1 cellular context compared by ENCODE assay signal in the genomic region with DNA sequence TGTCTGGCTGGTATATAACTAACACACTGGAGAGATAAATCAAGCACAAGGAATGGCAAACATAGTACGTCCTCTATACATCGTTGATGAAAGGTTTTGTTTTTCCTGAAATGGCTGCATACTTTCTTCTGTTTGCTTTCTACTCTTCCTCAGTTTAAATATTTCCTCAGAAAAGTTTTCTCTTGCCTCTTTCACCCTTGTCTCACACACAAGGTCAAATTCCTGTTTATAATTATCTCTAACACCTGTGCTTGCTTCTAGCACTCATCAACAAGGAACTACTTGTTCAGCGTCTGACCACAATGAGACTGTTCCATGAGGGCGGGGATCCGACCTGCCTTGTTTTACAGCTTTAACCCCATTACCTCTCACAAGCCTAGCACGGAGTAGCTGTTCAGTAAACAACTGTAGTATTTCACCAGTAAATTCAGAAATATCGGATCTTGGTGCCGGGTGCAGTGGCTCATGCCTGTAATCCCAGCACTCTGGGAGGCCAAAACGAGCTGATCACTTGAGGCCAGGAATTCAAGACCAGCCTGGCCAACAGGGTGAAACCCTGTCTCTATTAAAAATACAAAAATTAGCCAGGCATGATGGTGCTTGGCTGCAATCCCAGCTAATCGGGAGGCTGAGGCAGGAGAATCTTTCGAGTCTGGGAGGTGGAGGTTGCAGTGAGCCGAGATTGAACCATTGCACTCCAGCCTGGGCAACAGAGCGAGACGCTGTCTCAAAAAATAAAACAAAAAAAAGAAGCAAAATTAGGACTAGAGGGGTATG.
TF ChIP-seq lines count a peak whose summit lies in the region.

No MANE protein-coding gene starts in this region.

TF ChIP-seq in HepG2, 621 proteins besides CTCF, POLR2A, EP300 and RAD21 (continued from another document and continues in another):
- peak; percentile 43; the same call in 1 of the 2 replicates for TF ChIP-seq FOXK2 (IDR thresholded peaks at IDR 0.05)
- TF ChIP-seq, protein P1, sequence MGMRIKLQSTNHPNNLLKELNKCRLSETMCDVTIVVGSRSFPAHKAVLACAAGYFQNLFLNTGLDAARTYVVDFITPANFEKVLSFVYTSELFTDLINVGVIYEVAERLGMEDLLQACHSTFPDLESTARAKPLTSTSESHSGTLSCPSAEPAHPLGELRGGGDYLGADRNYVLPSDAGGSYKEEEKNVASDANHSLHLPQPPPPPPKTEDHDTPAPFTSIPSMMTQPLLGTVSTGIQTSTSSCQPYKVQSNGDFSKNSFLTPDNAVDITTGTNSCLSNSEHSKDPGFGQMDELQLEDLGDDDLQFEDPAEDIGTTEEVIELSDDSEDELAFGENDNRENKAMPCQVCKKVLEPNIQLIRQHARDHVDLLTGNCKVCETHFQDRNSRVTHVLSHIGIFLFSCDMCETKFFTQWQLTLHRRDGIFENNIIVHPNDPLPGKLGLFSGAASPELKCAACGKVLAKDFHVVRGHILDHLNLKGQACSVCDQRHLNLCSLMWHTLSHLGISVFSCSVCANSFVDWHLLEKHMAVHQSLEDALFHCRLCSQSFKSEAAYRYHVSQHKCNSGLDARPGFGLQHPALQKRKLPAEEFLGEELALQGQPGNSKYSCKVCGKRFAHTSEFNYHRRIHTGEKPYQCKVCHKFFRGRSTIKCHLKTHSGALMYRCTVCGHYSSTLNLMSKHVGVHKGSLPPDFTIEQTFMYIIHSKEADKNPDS (CRISPR knock-in tag; IDR thresholded peaks at IDR 0.05): no peak; the same call in 1 of the 2 replicates
- TF ChIP-seq PAWR (CRISPR knock-in tag; IDR thresholded peaks at IDR 0.05; ENCODE audit: borderline replicate concordance): no peak
- no peak for TF ChIP-seq YEATS4 (CRISPR knock-in tag; IDR thresholded peaks at IDR 0.05; ENCODE audit: borderline replicate concordance)
- no peak for TF ChIP-seq MIER3 (CRISPR knock-in tag; IDR thresholded peaks at IDR 0.05; ENCODE audit: borderline replicate concordance)
- TF ChIP-seq ZNF552 (CRISPR knock-in tag; IDR thresholded peaks at IDR 0.05; ENCODE audit: borderline replicate concordance): no peak
- TF ChIP-seq, protein P2, sequence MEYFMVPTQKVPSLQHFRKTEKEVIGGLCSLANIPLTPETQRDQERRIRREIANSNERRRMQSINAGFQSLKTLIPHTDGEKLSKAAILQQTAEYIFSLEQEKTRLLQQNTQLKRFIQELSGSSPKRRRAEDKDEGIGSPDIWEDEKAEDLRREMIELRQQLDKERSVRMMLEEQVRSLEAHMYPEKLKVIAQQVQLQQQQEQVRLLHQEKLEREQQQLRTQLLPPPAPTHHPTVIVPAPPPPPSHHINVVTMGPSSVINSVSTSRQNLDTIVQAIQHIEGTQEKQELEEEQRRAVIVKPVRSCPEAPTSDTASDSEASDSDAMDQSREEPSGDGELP (IDR thresholded peaks at IDR 0.05; ENCODE audit: borderline replicate concordance, low read depth): peak; percentile 66; the same call in 1 of the 2 replicates
- TF ChIP-seq AGO2 (optimal IDR thresholded peaks at IDR 0.05; ENCODE audit: low read depth, low read length): no peak
- peak; percentile 33; the same call in 1 of the 2 replicates for TF ChIP-seq ZNF788 (CRISPR knock-in tag; IDR thresholded peaks at IDR 0.05; ENCODE audit: borderline replicate concordance)
- TF ChIP-seq ZNF354B (CRISPR knock-in tag; IDR thresholded peaks at IDR 0.05): 0 out of 2 replicates have a peak, but pooled peaks have one; percentile 52
- no peak for TF ChIP-seq PHB2 (IDR thresholded peaks at IDR 0.05; ENCODE audit: partially characterized antibody)
- TF ChIP-seq NONO (IDR thresholded peaks at IDR 0.05): no peak
- peak; percentile 63 for TF ChIP-seq NONO (CRISPR knock-in tag; conservative IDR thresholded peaks at IDR 0.05)
- no peak for TF ChIP-seq MXD4 (CRISPR knock-in tag; IDR thresholded peaks at IDR 0.05)
- TF ChIP-seq, protein P3, sequence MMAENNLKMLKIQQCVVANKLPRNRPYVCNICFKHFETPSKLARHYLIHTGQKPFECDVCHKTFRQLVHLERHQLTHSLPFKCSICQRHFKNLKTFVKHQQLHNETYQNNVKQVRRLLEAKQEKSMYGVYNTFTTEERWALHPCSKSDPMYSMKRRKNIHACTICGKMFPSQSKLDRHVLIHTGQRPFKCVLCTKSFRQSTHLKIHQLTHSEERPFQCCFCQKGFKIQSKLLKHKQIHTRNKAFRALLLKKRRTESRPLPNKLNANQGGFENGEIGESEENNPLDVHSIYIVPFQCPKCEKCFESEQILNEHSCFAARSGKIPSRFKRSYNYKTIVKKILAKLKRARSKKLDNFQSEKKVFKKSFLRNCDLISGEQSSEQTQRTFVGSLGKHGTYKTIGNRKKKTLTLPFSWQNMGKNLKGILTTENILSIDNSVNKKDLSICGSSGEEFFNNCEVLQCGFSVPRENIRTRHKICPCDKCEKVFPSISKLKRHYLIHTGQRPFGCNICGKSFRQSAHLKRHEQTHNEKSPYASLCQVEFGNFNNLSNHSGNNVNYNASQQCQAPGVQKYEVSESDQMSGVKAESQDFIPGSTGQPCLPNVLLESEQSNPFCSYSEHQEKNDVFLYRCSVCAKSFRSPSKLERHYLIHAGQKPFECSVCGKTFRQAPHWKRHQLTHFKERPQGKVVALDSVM (CRISPR knock-in tag; IDR thresholded peaks at IDR 0.05): peak; percentile 81
- TF ChIP-seq, protein P4, sequence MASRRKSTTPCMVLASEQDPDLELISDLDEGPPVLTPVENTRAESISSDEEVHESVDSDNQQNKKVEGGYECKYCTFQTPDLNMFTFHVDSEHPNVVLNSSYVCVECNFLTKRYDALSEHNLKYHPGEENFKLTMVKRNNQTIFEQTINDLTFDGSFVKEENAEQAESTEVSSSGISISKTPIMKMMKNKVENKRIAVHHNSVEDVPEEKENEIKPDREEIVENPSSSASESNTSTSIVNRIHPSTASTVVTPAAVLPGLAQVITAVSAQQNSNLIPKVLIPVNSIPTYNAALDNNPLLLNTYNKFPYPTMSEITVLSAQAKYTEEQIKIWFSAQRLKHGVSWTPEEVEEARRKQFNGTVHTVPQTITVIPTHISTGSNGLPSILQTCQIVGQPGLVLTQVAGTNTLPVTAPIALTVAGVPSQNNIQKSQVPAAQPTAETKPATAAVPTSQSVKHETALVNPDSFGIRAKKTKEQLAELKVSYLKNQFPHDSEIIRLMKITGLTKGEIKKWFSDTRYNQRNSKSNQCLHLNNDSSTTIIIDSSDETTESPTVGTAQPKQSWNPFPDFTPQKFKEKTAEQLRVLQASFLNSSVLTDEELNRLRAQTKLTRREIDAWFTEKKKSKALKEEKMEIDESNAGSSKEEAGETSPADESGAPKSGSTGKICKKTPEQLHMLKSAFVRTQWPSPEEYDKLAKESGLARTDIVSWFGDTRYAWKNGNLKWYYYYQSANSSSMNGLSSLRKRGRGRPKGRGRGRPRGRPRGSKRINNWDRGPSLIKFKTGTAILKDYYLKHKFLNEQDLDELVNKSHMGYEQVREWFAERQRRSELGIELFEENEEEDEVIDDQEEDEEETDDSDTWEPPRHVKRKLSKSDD (CRISPR knock-in tag; IDR thresholded peaks at IDR 0.05; ENCODE audit: low read depth): no peak
- TF ChIP-seq, protein P5, sequence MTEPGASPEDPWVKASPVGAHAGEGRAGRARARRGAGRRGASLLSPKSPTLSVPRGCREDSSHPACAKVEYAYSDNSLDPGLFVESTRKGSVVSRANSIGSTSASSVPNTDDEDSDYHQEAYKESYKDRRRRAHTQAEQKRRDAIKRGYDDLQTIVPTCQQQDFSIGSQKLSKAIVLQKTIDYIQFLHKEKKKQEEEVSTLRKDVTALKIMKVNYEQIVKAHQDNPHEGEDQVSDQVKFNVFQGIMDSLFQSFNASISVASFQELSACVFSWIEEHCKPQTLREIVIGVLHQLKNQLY (CRISPR knock-in tag; IDR thresholded peaks at IDR 0.05): 0 out of 2 replicates have a peak, but pooled peaks have one; percentile 53
- TF ChIP-seq MBNL3 (CRISPR knock-in tag; conservative IDR thresholded peaks at IDR 0.05): no peak
- TF ChIP-seq, protein P6, sequence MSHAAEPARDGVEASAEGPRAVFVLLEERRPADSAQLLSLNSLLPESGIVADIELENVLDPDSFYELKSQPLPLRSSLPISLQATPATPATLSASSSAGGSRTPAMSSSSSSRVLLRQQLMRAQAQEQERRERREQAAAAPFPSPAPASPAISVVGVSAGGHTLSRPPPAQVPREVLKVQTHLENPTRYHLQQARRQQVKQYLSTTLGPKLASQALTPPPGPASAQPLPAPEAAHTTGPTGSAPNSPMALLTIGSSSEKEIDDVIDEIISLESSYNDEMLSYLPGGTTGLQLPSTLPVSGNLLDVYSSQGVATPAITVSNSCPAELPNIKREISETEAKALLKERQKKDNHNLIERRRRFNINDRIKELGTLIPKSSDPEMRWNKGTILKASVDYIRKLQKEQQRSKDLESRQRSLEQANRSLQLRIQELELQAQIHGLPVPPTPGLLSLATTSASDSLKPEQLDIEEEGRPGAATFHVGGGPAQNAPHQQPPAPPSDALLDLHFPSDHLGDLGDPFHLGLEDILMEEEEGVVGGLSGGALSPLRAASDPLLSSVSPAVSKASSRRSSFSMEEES (CRISPR knock-in tag; IDR thresholded peaks at IDR 0.05): no peak
- TF ChIP-seq PHF8 (CRISPR knock-in tag; IDR thresholded peaks at IDR 0.05): no peak
- TF ChIP-seq ZNF383 (CRISPR knock-in tag; IDR thresholded peaks at IDR 0.05; ENCODE audit: borderline replicate concordance): no peak
- TF ChIP-seq ZNF251 (CRISPR knock-in tag; IDR thresholded peaks at IDR 0.05): no peak
- TF ChIP-seq ZNF737 (CRISPR knock-in tag; IDR thresholded peaks at IDR 0.05; ENCODE audit: borderline replicate concordance): no peak
- TF ChIP-seq TBX3 (IDR thresholded peaks at IDR 0.05; ENCODE audit: borderline replicate concordance): peak; percentile 85
- TF ChIP-seq ZNF33A (CRISPR knock-in tag; IDR thresholded peaks at IDR 0.05; ENCODE audit: borderline replicate concordance): no peak
- peak; percentile 91 for TF ChIP-seq FOXJ3 (CRISPR knock-in tag; IDR thresholded peaks at IDR 0.05; ENCODE audit: borderline replicate concordance)
- TF ChIP-seq ELF4 (CRISPR knock-in tag; IDR thresholded peaks at IDR 0.05; ENCODE audit: borderline replicate concordance): no peak
- TF ChIP-seq, protein P7, sequence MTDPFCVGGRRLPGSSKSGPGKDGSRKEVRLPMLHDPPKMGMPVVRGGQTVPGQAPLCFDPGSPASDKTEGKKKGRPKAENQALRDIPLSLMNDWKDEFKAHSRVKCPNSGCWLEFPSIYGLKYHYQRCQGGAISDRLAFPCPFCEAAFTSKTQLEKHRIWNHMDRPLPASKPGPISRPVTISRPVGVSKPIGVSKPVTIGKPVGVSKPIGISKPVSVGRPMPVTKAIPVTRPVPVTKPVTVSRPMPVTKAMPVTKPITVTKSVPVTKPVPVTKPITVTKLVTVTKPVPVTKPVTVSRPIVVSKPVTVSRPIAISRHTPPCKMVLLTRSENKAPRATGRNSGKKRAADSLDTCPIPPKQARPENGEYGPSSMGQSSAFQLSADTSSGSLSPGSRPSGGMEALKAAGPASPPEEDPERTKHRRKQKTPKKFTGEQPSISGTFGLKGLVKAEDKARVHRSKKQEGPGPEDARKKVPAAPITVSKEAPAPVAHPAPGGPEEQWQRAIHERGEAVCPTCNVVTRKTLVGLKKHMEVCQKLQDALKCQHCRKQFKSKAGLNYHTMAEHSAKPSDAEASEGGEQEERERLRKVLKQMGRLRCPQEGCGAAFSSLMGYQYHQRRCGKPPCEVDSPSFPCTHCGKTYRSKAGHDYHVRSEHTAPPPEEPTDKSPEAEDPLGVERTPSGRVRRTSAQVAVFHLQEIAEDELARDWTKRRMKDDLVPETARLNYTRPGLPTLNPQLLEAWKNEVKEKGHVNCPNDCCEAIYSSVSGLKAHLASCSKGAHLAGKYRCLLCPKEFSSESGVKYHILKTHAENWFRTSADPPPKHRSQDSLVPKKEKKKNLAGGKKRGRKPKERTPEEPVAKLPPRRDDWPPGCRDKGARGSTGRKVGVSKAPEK (CRISPR knock-in tag; IDR thresholded peaks at IDR 0.05; ENCODE audit: borderline replicate concordance): no peak
- TF ChIP-seq, protein P8, sequence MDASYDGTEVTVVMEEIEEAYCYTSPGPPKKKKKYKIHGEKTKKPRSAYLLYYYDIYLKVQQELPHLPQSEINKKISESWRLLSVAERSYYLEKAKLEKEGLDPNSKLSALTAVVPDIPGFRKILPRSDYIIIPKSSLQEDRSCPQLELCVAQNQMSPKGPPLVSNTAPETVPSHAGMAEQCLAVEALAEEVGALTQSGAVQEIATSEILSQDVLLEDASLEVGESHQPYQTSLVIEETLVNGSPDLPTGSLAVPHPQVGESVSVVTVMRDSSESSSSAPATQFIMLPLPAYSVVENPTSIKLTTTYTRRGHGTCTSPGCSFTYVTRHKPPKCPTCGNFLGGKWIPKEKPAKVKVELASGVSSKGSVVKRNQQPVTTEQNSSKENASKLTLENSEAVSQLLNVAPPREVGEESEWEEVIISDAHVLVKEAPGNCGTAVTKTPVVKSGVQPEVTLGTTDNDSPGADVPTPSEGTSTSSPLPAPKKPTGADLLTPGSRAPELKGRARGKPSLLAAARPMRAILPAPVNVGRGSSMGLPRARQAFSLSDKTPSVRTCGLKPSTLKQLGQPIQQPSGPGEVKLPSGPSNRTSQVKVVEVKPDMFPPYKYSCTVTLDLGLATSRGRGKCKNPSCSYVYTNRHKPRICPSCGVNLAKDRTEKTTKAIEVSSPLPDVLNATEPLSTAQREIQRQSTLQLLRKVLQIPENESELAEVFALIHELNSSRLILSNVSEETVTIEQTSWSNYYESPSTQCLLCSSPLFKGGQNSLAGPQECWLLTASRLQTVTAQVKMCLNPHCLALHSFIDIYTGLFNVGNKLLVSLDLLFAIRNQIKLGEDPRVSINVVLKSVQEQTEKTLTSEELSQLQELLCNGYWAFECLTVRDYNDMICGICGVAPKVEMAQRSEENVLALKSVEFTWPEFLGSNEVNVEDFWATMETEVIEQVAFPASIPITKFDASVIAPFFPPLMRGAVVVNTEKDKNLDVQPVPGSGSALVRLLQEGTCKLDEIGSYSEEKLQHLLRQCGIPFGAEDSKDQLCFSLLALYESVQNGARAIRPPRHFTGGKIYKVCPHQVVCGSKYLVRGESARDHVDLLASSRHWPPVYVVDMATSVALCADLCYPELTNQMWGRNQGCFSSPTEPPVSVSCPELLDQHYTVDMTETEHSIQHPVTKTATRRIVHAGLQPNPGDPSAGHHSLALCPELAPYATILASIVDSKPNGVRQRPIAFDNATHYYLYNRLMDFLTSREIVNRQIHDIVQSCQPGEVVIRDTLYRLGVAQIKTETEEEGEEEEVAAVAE (CRISPR knock-in tag; IDR thresholded peaks at IDR 0.05; ENCODE audit: borderline replicate concordance): no peak
- peak; percentile 36; the same call in 1 of the 2 replicates for TF ChIP-seq ZMYM4 (CRISPR knock-in tag; IDR thresholded peaks at IDR 0.05)
- TF ChIP-seq PHF5A (CRISPR knock-in tag; IDR thresholded peaks at IDR 0.05; ENCODE audit: low read depth, unreplicated experiment): peak; percentile 51
- no peak for TF ChIP-seq MAZ (IDR thresholded peaks at IDR 0.05; ENCODE audit: borderline replicate concordance, low read depth, low read length)
- no peak for TF ChIP-seq MAZ (CRISPR knock-in tag; IDR thresholded peaks at IDR 0.05; ENCODE audit: low read depth)
- TF ChIP-seq GABPA (IDR thresholded peaks at IDR 0.05; ENCODE audit: low read depth, low read length): no peak
- no peak for TF ChIP-seq GABPA (CRISPR knock-in tag; IDR thresholded peaks at IDR 0.05; ENCODE audit: low read depth)
- TF ChIP-seq, protein P9, sequence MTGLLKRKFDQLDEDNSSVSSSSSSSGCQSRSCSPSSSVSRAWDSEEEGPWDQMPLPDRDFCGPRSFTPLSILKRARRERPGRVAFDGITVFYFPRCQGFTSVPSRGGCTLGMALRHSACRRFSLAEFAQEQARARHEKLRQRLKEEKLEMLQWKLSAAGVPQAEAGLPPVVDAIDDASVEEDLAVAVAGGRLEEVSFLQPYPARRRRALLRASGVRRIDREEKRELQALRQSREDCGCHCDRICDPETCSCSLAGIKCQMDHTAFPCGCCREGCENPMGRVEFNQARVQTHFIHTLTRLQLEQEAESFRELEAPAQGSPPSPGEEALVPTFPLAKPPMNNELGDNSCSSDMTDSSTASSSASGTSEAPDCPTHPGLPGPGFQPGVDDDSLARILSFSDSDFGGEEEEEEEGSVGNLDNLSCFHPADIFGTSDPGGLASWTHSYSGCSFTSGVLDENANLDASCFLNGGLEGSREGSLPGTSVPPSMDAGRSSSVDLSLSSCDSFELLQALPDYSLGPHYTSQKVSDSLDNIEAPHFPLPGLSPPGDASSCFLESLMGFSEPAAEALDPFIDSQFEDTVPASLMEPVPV (CRISPR knock-in tag; IDR thresholded peaks at IDR 0.05): 0 out of 2 replicates have a peak, but pooled peaks have one; percentile 34
